8 cellular contexts compared by ENCODE assay signal in the genomic region with DNA sequence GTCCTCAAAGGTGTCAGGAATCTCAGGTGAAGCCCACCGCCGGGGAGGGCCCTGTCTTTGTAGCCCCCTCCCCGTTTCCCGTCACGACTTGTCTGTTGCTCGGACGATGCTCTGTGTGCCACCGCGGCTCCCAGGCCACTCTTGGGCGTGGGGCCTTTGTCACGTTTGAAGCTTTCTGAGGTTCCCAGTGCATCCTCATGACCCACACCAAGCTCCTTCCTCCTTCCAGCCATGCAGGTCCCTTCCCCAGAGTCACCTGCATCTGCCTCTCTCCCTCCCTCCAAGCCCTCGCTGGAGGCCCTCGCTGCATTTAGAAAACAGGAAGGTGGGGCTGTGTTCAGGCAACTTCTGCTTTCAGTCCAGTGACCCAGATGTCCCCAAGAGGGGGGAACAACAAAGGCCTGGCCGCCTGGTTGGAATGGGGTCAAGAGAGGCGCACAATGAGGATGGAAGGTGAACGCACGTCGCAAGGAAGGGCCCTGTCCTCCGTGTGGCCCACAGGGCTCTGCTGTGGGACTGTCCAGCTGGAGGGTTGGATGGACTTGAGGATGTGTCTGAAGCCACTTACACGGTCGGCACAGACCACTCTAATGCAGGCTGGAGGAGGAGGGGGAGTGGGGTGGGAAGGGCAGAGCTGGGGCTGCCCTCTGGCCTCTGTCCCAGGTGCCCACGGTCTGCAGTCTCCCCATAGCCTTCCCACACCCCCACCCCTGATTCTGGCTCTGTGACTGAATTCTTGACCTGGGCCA. TPM values are rescaled to one million over a fixed set of nuclear protein-coding genes. Genes with fewer than 3 reads are reported as not detected.
A peak's percentile ranks its signal among the peaks of the same experiment; 100 is the strongest.
DNase-seq lines count a peak whose midpoint lies in the region; ATAC-seq and TF ChIP-seq lines count a peak whose summit lies in the region.
"Had no signal": no experiment of that assay in that cellular context is flagged by ENCODE, and none has a peak within 500 bp of the region (broad histone marks: within the 10 kb centered on the region; RNA-seq: fewer than 3 reads in every experiment).

No MANE protein-coding gene starts in this region.

- no peaks in the 10 kb centered on the region for H3K9me3 ChIP-seq in right atrium auricular region
- H3K9me3 ChIP-seq in subcutaneous abdominal adipose tissue (ENCODE audit: control insufficient read depth in 5 of 5, low read length in 5 of 5): no peaks in the 10 kb centered on the region

- no peaks in the 10 kb centered on the region for H3K9me2 ChIP-seq in GM23338 (ENCODE audit: insufficient read depth)

- H3K9ac ChIP-seq in subcutaneous abdominal adipose tissue (ENCODE audit: low read length in 5 of 5): peak overlapping the region in 3 of 5 donors; percentile 26 to 56 (median 35)

- H3K4me1 Mint-ChIP-seq in HFFc6 (ENCODE audit: low read depth) (peaks cover 36% of the 10 kb centered on the region), GM23338 (no peaks in the 10 kb centered on the region)

- H3K4me1 ChIP-seq in right atrium auricular region: peaks cover 0 to 43% of the 10 kb centered on the region in 2 donors
- peaks cover 5 to 39% (median 32%) of the 10 kb centered on the region in 5 donors for H3K4me1 ChIP-seq in subcutaneous abdominal adipose tissue (ENCODE audit: control insufficient read depth in 5 of 5, insufficient read depth in 5 of 5, low read length in 5 of 5)
- H3K4me1 ChIP-seq in GM23338 (ENCODE audit: insufficient read depth): no peaks in the 10 kb centered on the region

- DNase-seq in HFFc6: no peak
- DNase-seq in SKM-1 (lab: John Stamatoyannopoulos, UW; ENCODE audit: unreplicated experiment): peak; percentile 26
- DNase-seq in right atrium auricular region (ENCODE audit: low spot score): peak; percentile 63
- DNase-seq in GM23338 (ENCODE audit: low spot score): no peak
- DNase-seq in G401 (ENCODE audit: low spot score): no peak
- DNase-seq in NCI-H526 (lab: John Stamatoyannopoulos, UW): no peak

- H3K9me3 Mint-ChIP-seq in HFFc6 (peaks cover 8% of the 10 kb centered on the region), GM23338 (no peaks in the 10 kb centered on the region)

- no peaks in the 10 kb centered on the region for H4K20me1 ChIP-seq in GM23338 (replicated peaks; ENCODE audit: insufficient read depth)

- H3K27ac Mint-ChIP-seq in HFFc6 (peak overlapping the region; percentile 85), GM23338 (no peak overlapping the region; the same call in 1 of the 2 replicates)

- TF ChIP-seq CTCF in HFFc6 (IDR thresholded peaks at IDR 0.05) (no peak), right atrium auricular region (IDR thresholded peaks at IDR 0.05) (no peak), GM23338 (conservative IDR thresholded peaks at IDR 0.05; ENCODE audit: low read depth in 2 of 2) (no peak)

- H3K79me2 ChIP-seq in GM23338 (replicated peaks; ENCODE audit: insufficient read depth): no peaks in the 10 kb centered on the region

- H3K27ac ChIP-seq in right atrium auricular region (peak overlapping the region; percentile 94 to 96), subcutaneous abdominal adipose tissue (ENCODE audit: low read depth, low read length) (peak overlapping the region; percentile 24), GM23338 (ENCODE audit: low read depth) (no peak overlapping the region)

- no peak overlapping the region for H3K4me2 ChIP-seq in GM23338

- H3K27me3 Mint-ChIP-seq in HFFc6 (ENCODE audit: insufficient read depth) (peaks cover 4% of the 10 kb centered on the region), GM23338 (ENCODE audit: insufficient read depth, low read depth, poor library complexity) (peaks cover 8% of the 10 kb centered on the region)

- H3K36me3 Mint-ChIP-seq in HFFc6 (ENCODE audit: low read depth) (peaks cover 16% of the 10 kb centered on the region), GM23338 (ENCODE audit: low read depth) (peaks cover 38% of the 10 kb centered on the region)

- H3K4me3 ChIP-seq in right atrium auricular region (peak overlapping the region in 1 of 2 donors; percentile 32), subcutaneous abdominal adipose tissue (ENCODE audit: low read depth in 1 of 5, low read length in 5 of 5) (peak overlapping the region in 4 of 5 donors; percentile 34 to 54 (median 42)), GM23338 (no peak overlapping the region)

- ATAC-seq in GM23338: no peak

- no peaks in the 10 kb centered on the region for H3F3A ChIP-seq in GM23338 (replicated peaks; ENCODE audit: low read depth)

- in situ Hi-C loops in G401 (cut with HindIII; ENCODE audit: low sequenced_read_pairs): no loop called here

- H3K4me3 Mint-ChIP-seq in HFFc6 (no peak overlapping the region), GM23338 (no peak overlapping the region)

- no peak overlapping the region for H2AFZ ChIP-seq in GM23338

- H3K27me3 ChIP-seq in right atrium auricular region (no peaks in the 10 kb centered on the region), subcutaneous abdominal adipose tissue (ENCODE audit: control insufficient read depth in 5 of 5, insufficient read depth in 4 of 5, low read length in 5 of 5) (no peaks in the 10 kb centered on the region), GM23338 (ENCODE audit: insufficient read depth) (no peaks in the 10 kb centered on the region)

- H3K36me3 ChIP-seq in right atrium auricular region: peaks cover 8% of the 10 kb centered on the region
- H3K36me3 ChIP-seq in subcutaneous abdominal adipose tissue (ENCODE audit: control insufficient read depth in 5 of 5, insufficient read depth in 5 of 5, low read length in 5 of 5): peaks cover 0 to 2% (median 0%) of the 10 kb centered on the region in 5 donors
- H3K36me3 ChIP-seq in GM23338 (ENCODE audit: insufficient read depth): peaks cover 16% of the 10 kb centered on the region

TF ChIP-seq in GM23338, 12 proteins besides CTCF, POLR2A, EP300 and RAD21 (continues in another document):
- TF ChIP-seq, protein P1, sequence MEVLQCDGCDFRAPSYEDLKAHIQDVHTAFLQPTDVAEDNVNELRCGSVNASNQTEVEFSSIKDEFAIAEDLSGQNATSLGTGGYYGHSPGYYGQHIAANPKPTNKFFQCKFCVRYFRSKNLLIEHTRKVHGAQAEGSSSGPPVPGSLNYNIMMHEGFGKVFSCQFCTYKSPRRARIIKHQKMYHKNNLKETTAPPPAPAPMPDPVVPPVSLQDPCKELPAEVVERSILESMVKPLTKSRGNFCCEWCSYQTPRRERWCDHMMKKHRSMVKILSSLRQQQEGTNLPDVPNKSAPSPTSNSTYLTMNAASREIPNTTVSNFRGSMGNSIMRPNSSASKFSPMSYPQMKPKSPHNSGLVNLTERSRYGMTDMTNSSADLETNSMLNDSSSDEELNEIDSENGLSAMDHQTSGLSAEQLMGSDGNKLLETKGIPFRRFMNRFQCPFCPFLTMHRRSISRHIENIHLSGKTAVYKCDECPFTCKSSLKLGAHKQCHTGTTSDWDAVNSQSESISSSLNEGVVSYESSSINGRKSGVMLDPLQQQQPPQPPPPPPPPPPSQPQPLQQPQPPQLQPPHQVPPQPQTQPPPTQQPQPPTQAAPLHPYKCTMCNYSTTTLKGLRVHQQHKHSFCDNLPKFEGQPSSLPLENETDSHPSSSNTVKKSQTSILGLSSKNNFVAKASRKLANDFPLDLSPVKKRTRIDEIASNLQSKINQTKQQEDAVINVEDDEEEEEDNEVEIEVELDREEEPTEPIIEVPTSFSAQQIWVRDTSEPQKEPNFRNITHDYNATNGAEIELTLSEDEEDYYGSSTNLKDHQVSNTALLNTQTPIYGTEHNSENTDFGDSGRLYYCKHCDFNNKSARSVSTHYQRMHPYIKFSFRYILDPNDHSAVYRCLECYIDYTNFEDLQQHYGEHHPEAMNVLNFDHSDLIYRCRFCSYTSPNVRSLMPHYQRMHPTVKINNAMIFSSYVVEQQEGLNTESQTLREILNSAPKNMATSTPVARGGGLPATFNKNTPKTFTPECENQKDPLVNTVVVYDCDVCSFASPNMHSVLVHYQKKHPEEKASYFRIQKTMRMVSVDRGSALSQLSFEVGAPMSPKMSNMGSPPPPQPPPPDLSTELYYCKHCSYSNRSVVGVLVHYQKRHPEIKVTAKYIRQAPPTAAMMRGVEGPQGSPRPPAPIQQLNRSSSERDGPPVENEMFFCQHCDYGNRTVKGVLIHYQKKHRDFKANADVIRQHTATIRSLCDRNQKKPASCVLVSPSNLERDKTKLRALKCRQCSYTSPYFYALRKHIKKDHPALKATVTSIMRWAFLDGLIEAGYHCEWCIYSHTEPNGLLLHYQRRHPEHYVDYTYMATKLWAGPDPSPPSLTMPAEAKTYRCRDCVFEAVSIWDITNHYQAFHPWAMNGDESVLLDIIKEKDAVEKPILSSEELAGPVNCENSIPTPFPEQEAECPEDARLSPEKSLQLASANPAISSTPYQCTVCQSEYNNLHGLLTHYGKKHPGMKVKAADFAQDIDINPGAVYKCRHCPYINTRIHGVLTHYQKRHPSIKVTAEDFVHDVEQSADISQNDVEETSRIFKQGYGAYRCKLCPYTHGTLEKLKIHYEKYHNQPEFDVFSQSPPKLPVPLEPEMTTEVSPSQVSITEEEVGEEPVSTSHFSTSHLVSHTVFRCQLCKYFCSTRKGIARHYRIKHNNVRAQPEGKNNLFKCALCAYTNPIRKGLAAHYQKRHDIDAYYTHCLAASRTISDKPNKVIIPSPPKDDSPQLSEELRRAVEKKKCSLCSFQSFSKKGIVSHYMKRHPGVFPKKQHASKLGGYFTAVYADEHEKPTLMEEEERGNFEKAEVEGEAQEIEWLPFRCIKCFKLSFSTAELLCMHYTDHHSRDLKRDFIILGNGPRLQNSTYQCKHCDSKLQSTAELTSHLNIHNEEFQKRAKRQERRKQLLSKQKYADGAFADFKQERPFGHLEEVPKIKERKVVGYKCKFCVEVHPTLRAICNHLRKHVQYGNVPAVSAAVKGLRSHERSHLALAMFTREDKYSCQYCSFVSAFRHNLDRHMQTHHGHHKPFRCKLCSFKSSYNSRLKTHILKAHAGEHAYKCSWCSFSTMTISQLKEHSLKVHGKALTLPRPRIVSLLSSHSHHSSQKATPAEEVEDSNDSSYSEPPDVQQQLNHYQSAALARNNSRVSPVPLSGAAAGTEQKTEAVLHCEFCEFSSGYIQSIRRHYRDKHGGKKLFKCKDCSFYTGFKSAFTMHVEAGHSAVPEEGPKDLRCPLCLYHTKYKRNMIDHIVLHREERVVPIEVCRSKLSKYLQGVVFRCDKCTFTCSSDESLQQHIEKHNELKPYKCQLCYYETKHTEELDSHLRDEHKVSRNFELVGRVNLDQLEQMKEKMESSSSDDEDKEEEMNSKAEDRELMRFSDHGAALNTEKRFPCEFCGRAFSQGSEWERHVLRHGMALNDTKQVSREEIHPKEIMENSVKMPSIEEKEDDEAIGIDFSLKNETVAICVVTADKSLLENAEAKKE (CRISPR knock-in tag; IDR thresholded peaks at IDR 0.05): no peak
- no peak for TF ChIP-seq NANOG (IDR thresholded peaks at IDR 0.05; ENCODE audit: borderline replicate concordance)

RNA-seq across cellular contexts. Expression of a gene that starts 59.8 kb away (rescaled TPM):
- not detected for total RNA-seq in HFFc6 (2021; fragmentation: NEBNext Ultra II Directional; extraction: Animal tissue kit (Norgen Biotek cat#: 25700))
- not detected for total RNA-seq in right atrium auricular region
- not detected in 2 replicates for total RNA-seq in GM23338 (2014; rRNA removed; shearing (Covaris generic))
- not detected in 2 replicates for polyA plus RNA-seq in GM23338 (2016; fragmentation: Nextera tagmentation; extraction: Ambion mirVana)
- total RNA-seq in G401 (2014; rRNA removed; shearing (Covaris generic)): not detected in 2 replicates
- total RNA-seq: NCI-H460 had no signal

Comparison
In these comparisons a context has a peak if more than half of its experiments do, and no peak if none do; other contexts are left out.
1. DNase-seq: peak in SKM-1 (single experiment) and right atrium auricular region (single experiment); none in HFFc6 (single experiment), GM23338 (single experiment), G401 (single experiment) and NCI-H526 (0 of 2).